24 cellular contexts compared by ENCODE assay signal in genomic region chr16:8774208-8774607, GRCh38.
"Had no signal": no experiment of that assay in that cellular context is flagged by ENCODE, and none has a peak within 500 bp of the region (broad histone marks: within the 10 kb centered on the region; RNA-seq: fewer than 3 reads in every experiment).

No MANE protein-coding gene starts in this region.

- ATAC-seq: natural killer cell; psoas muscle; right cardiac atrium; sciatic nerve; stimulated activated effector memory CD8-positive, alpha-beta T cell treated with anti-CD3 and anti-CD28 coated beads, Interleukin-12 subunit alpha, Interleukin-12 subunit beta, amount 100 ng/mL, for 72 hours; stimulated activated naive B cell treated with anti-CD40 and anti-IgM and Interleukin-4, amounts not matched to agents 10 μg/mL and 1 μg/mL and 100 μg/mL, for 72 hours had no signal

- H3K9ac ChIP-seq: neural progenitor cell, parathyroid adenoma had no signal

- DNase-seq: natural killer cell; occipital lobe; ovary; psoas muscle; right cardiac atrium; stimulated activated CD4-positive, alpha-beta T cell treated with anti-CD3 and anti-CD28 coated beads, Interleukin-15, amount 100 ng/mL, for 24 hours; stimulated activated CD4-positive, alpha-beta T cell treated with anti-CD3 and anti-CD28 coated beads, Interleukin-2, amount 100 ng/mL, for 24 hours; stimulated activated CD4-positive, alpha-beta T cell treated with anti-CD3 and anti-CD28 coated beads, Interleukin-2, amount 100 ng/mL, for 48 hours; stimulated activated CD4-positive, alpha-beta T cell treated with anti-CD3 and anti-CD28 coated beads, Interleukin-4, amount 100 ng/mL, for 24 hours; stimulated activated naive B cell treated with anti-CD40 and anti-IgM and Interleukin-4, amounts not matched to agents 10 μg/mL and 1 μg/mL and 100 μg/mL, for 72 hours; stimulated activated naive CD4-positive, alpha-beta T cell treated with Interleukin-2 at 50 U/mL for 16 hours; stomach; trophoblast cell; upper lobe of left lung had no signal

- FAIRE-seq: urothelium cell line had no signal

- H2AFZ ChIP-seq: neural progenitor cell, parathyroid adenoma had no signal

- H3K4me1 ChIP-seq: neural progenitor cell, parathyroid adenoma, psoas muscle, stomach, tibial nerve, upper lobe of left lung, vagina had no signal

- H3K79me2 ChIP-seq: parathyroid adenoma had no signal

- H3K27me3 ChIP-seq: neural progenitor cell, ovary, stomach, thyroid gland, tibial nerve, upper lobe of left lung, vagina had no signal

- H3K36me3 ChIP-seq: neural progenitor cell, ovary, vagina had no signal

- H3K4me2 ChIP-seq: neural progenitor cell had no signal

- H3K27ac ChIP-seq: neural progenitor cell, ovary, parathyroid adenoma, psoas muscle, skin epidermis, stomach, thoracic aorta, thyroid gland, tibial nerve, upper lobe of left lung, vagina had no signal

- H3K4me3 ChIP-seq: neural progenitor cell, ovary, psoas muscle, skin epidermis, stomach, thoracic aorta, thyroid gland, tibial nerve, upper lobe of left lung, vagina had no signal

- H3K9me3 ChIP-seq: ovary, psoas muscle, stomach, thoracic aorta, thyroid gland, tibial nerve, upper lobe of left lung, vagina had no signal
